27 cellular contexts compared by ENCODE assay signal in the genomic region with DNA sequence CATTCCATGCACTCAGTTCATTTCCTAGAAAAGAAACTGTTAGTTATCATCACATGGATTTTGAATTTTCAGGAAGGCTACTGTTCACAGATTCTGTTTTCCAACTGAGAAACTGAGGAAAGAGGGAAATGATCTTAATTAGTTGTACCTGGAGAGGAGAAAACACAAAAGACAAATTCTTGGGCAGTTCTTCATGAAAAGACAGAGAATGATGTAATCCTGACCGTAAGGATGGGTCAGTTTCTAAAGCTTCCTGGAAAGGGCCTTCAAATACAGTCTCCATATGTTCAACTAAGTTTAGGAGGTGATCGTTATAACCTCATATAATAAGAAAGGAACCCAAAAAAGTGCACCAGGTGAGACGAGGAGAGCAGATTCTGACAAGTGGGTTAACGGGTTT.
"Had no signal": no experiment of that assay in that cellular context is flagged by ENCODE, and none has a peak within 500 bp of the region (broad histone marks: within the 10 kb centered on the region; RNA-seq: fewer than 3 reads in every experiment).

No MANE protein-coding gene starts in this region.

- H3K4me1 ChIP-seq: stomach, testis, thyroid gland, tibial artery, tibial nerve, transverse colon, upper lobe of left lung, upper lobe of right lung, uterus had no signal

- H3K36me3 ChIP-seq: stomach, thoracic aorta, thyroid gland, tibial artery, tibial nerve, upper lobe of left lung, upper lobe of right lung, uterus had no signal

- DNase-seq: stimulated activated CD4-positive, alpha-beta T cell treated with anti-CD3 and anti-CD28 coated beads, Interleukin-2, amount 100 ng/mL, for 48 hours; stimulated activated CD4-positive, alpha-beta T cell treated with anti-CD3 and anti-CD28 coated beads, Interleukin-4, amount 100 ng/mL, for 1 hour; stimulated activated CD4-positive, alpha-beta T cell treated with anti-CD3 and anti-CD28 coated beads, Interleukin-4, amount 100 ng/mL, for 24 hours; stimulated activated CD4-positive, alpha-beta T cell treated with anti-CD3 and anti-CD28 coated beads, Interleukin-4, amount 100 ng/mL, for 4 hours; stimulated activated CD8-positive, alpha-beta memory T cell treated with anti-CD3 and anti-CD28 coated beads, Interleukin-4, amount 100 ng/mL, for 48 hours; stimulated activated naive B cell treated with anti-CD40 and anti-IgM and Interleukin-4, amounts not matched to agents 10 μg/mL and 1 μg/mL and 100 μg/mL, for 72 hours; stimulated activated naive CD4-positive, alpha-beta T cell; stimulated activated naive CD4-positive, alpha-beta T cell treated with Interleukin-2 at 50 U/mL for 16 hours; stimulated activated naive CD8-positive, alpha-beta T cell treated with anti-CD3 and anti-CD28 coated beads, Interleukin-15, amount 100 ng/mL, for 72 hours; stimulated activated naive CD8-positive, alpha-beta T cell treated with anti-CD3 and anti-CD28 coated beads, Interleukin-15, Interleukin-2, amounts not matched to agents 100 U/mL and 50 U/mL, for 24 hours; stomach; substantia nigra; testis; thyroid gland; tibial artery; transverse colon; trophoblast cell; upper lobe of left lung; upper lobe of right lung; uterus had no signal

- ATAC-seq: stimulated activated effector memory CD8-positive, alpha-beta T cell treated with anti-CD3 and anti-CD28 coated beads, Interleukin-12 subunit alpha, Interleukin-12 subunit beta, amount 100 ng/mL, for 72 hours; stimulated activated memory B cell treated with anti-CD40 and anti-IgM and Interleukin-4, amounts not matched to agents 10 μg/mL and 1 μg/mL and 100 μg/mL, for 72 hours; stimulated activated naive B cell treated with anti-CD40 and anti-IgM and Interleukin-4, amounts not matched to agents 10 μg/mL and 1 μg/mL and 100 μg/mL, for 72 hours; stimulated activated naive CD8-positive, alpha-beta T cell treated with anti-CD3 and anti-CD28 coated beads, Interleukin-15, amount 100 ng/mL, for 72 hours; stimulated activated naive CD8-positive, alpha-beta T cell treated with anti-CD3 and anti-CD28 coated beads, Interleukin-15, Interleukin-2, amounts not matched to agents 100 U/mL and 50 U/mL, for 24 hours; upper lobe of right lung had no signal

- FAIRE-seq: urothelium cell line had no signal

- H3K9me3 ChIP-seq: stomach, suprapubic skin, testis, thoracic aorta, thyroid gland, tibial artery, tibial nerve, transverse colon, upper lobe of left lung, upper lobe of right lung, uterus, vagina had no signal

- H3K27ac ChIP-seq: stomach, testis, thoracic aorta, thyroid gland, tibial artery, tibial nerve, transverse colon, upper lobe of left lung, upper lobe of right lung, uterus, vagina had no signal

- H3K27me3 ChIP-seq: suprapubic skin, testis, thyroid gland, tibial artery, tibial nerve, transverse colon, upper lobe of left lung, upper lobe of right lung, uterus, vagina had no signal

- H3K4me3 ChIP-seq: stomach, suprapubic skin, testis, thoracic aorta, thyroid gland, tibial artery, tibial nerve, transverse colon, upper lobe of left lung, upper lobe of right lung, uterus, vagina had no signal
